In genomic region chr14:85214471-85214870, GRCh38 we compare ENCODE assay signal across 29 cellular contexts.
A peak's percentile ranks its signal among the peaks of the same experiment; 100 is the strongest.
DNase-seq lines count a peak whose midpoint lies in the region; ATAC-seq and TF ChIP-seq lines count a peak whose summit lies in the region.
"Had no signal": no experiment of that assay in that cellular context is flagged by ENCODE, and none has a peak within 500 bp of the region (broad histone marks: within the 10 kb centered on the region; RNA-seq: fewer than 3 reads in every experiment).

No MANE protein-coding gene starts in this region.

- no peaks in the 10 kb centered on the region for H4K20me1 ChIP-seq in fibroblast of lung (ENCODE audit: control insufficient read depth, extremely low read depth, insufficient read depth, low read length)

- H3K27ac ChIP-seq in fibroblast of lung (ENCODE audit: insufficient read depth, low read length) = no peak overlapping the region
- H3K27ac ChIP-seq: A549, esophagus squamous epithelium, left lung, Peyer's patch, tibial nerve, VCaP had no signal

- H3K36me3 ChIP-seq in fibroblast of lung (ENCODE audit: control insufficient read depth, insufficient read depth, low read length) = no peaks in the 10 kb centered on the region
- H3K36me3 ChIP-seq: esophagus squamous epithelium, left lung, Peyer's patch, tibial nerve had no signal

- H3K4me3 ChIP-seq in AG10803 (ENCODE audit: low read length) (no peak overlapping the region), fibroblast of lung (replicated peaks in 1 of 4; ENCODE audit: control extremely low read depth in 1 of 4, insufficient read depth in 1 of 4, low read depth in 3 of 4, low read length in 4 of 4) (no peak overlapping the region)
- H3K4me3 ChIP-seq: A549, esophagus squamous epithelium, left lung, Peyer's patch, tibial nerve had no signal

- DNase-seq in AG10803 (ENCODE audit: low read depth) = peak; percentile 16
- DNase-seq in HS-5 (ENCODE audit: low read depth) = peak; percentile 15
- DNase-seq in amniotic epithelial cell (ENCODE audit: low read depth) = peak; percentile 85
- peak; percentile 4 to 75 for DNase-seq in fibroblast of lung (ENCODE audit: low read depth in 2 of 2)
- no peak for DNase-seq in HEK293T (ENCODE audit: extremely low spot score)
- DNase-seq in activated T-cell treated with anti-CD3 and anti-CD28 coated beads, Interleukin-2, amount 50 U/mL, for 1 hour = no peak
- no peak for DNase-seq in NCI-H187 treated with DMSO at 0.1 percent for 48 hours (lab: John Stamatoyannopoulos, UW)
- DNase-seq in left cardiac atrium = no peak
- DNase-seq: activated CD4-positive, alpha-beta T cell treated with anti-CD3 and anti-CD28 coated beads for 48 hours; activated CD8-positive, alpha-beta memory T cell treated with anti-CD3 and anti-CD28 coated beads for 24 hours; activated effector memory CD4-positive, alpha-beta T cell treated with Interleukin-2 at 50 U/mL for 16 hours; aorta; CD4-positive, alpha-beta memory T cell; dermis blood vessel endothelial cell; endodermal cell; esophagus squamous epithelium; KG1; left lung; mesenchymal stem cell; NCI-H2029; NCI-H345; NCI-H748 treated with DMSO at 0.1 percent for 48 hours; nephron progenitor cell; Peyer's patch; stimulated activated CD4-positive, alpha-beta T cell treated with anti-CD3 and anti-CD28 coated beads, Interleukin-4, amount 100 ng/mL, for 24 hours; T1000 had no signal

- H3K9ac ChIP-seq in fibroblast of lung (ENCODE audit: insufficient read depth, low read length) = no peak overlapping the region

- no peaks in the 10 kb centered on the region for H3K4me1 ChIP-seq in fibroblast of lung (ENCODE audit: control insufficient read depth, extremely low read depth, insufficient read depth, low read length)
- H3K4me1 ChIP-seq: A549, esophagus squamous epithelium, left lung, Peyer's patch, tibial nerve had no signal

- no peak overlapping the region for H3K4me2 ChIP-seq in fibroblast of lung (ENCODE audit: extremely low read depth, insufficient read depth, low read length)
- H3K4me2 ChIP-seq: A549 had no signal

- TF ChIP-seq CTCF in AG10803 (conservative IDR thresholded peaks at IDR 0.05; ENCODE audit: low read length) (no peak), fibroblast of lung (conservative IDR thresholded peaks at IDR 0.05 in 1 of 2, IDR thresholded peaks at IDR 0.05 in 1 of 2; ENCODE audit: low read depth in 1 of 2, low read length in 2 of 2) (no peak)

- H3K27me3 ChIP-seq in fibroblast of lung (ENCODE audit: control insufficient read depth, insufficient read depth, low read length) = no peaks in the 10 kb centered on the region
- H3K27me3 ChIP-seq: esophagus squamous epithelium, left lung, Peyer's patch, tibial nerve had no signal

- CTCF ChIA-PET in HEK293T (lab: Yijun Ruan, JAX) = no interaction called here

- intact Hi-C loops in left cardiac atrium (cut with DNase I) = no loop called here

- H2AFZ ChIP-seq in fibroblast of lung (ENCODE audit: low read length) = no peak overlapping the region

- H3K9me3 ChIP-seq in fibroblast of lung (ENCODE audit: control insufficient read depth, insufficient read depth, low read depth, low read length) = no peaks in the 10 kb centered on the region
- H3K9me3 ChIP-seq: A549, esophagus squamous epithelium, Peyer's patch had no signal

- POLR2A ChIA-PET in HEK293T (lab: Yijun Ruan, JAX) = no interaction called here

- H3K79me2 ChIP-seq in fibroblast of lung (ENCODE audit: control insufficient read depth, insufficient read depth, low read length) = no peaks in the 10 kb centered on the region

- no peak for ATAC-seq in left cardiac atrium
- ATAC-seq: A549, left lung had no signal

TF ChIP-seq in HEK293T, 16 proteins besides CTCF, POLR2A, EP300 and RAD21:
- TF ChIP-seq PKNOX1 (IDR thresholded peaks at IDR 0.05) (no peak), FOXA1 (IDR thresholded peaks at IDR 0.05) (no peak), CTBP1 (IDR thresholded peaks at IDR 0.05; ENCODE audit: borderline replicate concordance) (no peak), ELF4 (IDR thresholded peaks at IDR 0.05) (no peak), HDGF (IDR thresholded peaks at IDR 0.05; ENCODE audit: borderline replicate concordance) (no peak), FOXM1 (IDR thresholded peaks at IDR 0.05; ENCODE audit: borderline replicate concordance) (no peak), LEF1 (IDR thresholded peaks at IDR 0.05; ENCODE audit: borderline replicate concordance) (no peak), L3MBTL2 (conservative IDR thresholded peaks at IDR 0.05) (no peak), SUZ12 (IDR thresholded peaks at IDR 0.05) (no peak), SP1 (IDR thresholded peaks at IDR 0.05) (no peak), TARDBP (IDR thresholded peaks at IDR 0.05) (no peak), ARNT (IDR thresholded peaks at IDR 0.05) (no peak), ZNF384 (IDR thresholded peaks at IDR 0.05) (no peak), FOXK2 (IDR thresholded peaks at IDR 0.05) (no peak), BHLHE40 (IDR thresholded peaks at IDR 0.05; ENCODE audit: borderline replicate concordance) (no peak), NFRKB (IDR thresholded peaks at IDR 0.05) (no peak)

Comparison
In these comparisons a context has a peak if more than half of its experiments do, and no peak if none do; other contexts are left out.
1. DNase-seq: peak in AG10803 (single experiment), HS-5 (single experiment), amniotic epithelial cell (single experiment) and fibroblast of lung (2 of 2); none in HEK293T (single experiment), activated T-cell treated with anti-CD3 and anti-CD28 coated beads, Interleukin-2, amount 50 U/mL, for 1 hour (single experiment), NCI-H187 treated with DMSO at 0.1 percent for 48 hours (single experiment) and left cardiac atrium (single experiment).